Comparison of ENCODE assay signal across 16 cellular contexts in the genomic region with DNA sequence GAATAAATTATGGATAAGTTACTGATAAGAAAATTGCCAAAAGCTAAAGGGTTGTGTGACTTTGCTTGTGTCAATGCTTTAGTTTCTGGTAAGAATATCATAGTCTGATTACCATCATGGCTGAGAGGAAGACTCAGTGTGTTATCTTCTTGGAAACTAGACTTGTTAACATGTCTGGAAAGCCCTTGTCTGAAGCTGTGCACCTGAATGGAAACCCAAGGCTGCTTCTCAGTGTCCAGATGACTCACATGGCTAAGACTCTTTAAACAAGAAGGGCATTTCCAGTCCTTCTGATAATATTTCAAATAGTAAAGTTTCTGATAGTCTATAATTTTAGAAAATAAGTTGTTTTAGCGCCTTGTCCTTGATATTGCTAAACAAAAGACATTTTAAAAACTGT.
DNase-seq lines count a peak whose midpoint lies in the region; ATAC-seq, FAIRE-seq and TF ChIP-seq lines count a peak whose summit lies in the region.
"Had no signal": no experiment of that assay in that cellular context is flagged by ENCODE, and none has a peak within 500 bp of the region (broad histone marks: within the 10 kb centered on the region; RNA-seq: fewer than 3 reads in every experiment).

No MANE protein-coding gene starts in this region.

- TF ChIP-seq CTCF in GM12865 (IDR thresholded peaks at IDR 0.05; ENCODE audit: insufficient read depth, low read depth, low read length, missing control alignments) (no peak), bronchial epithelial cell (IDR thresholded peaks at IDR 0.05; ENCODE audit: insufficient read depth, low read length, severe bottlenecking) (no peak)

- H3K4me3 ChIP-seq in GM12865 (ENCODE audit: low read depth, low read length), result no peak overlapping the region
- no peak overlapping the region for H3K4me3 ChIP-seq in bronchial epithelial cell (ENCODE audit: low read depth, low read length)
- H3K4me3 ChIP-seq: BLaER1, GM23248 had no signal

- H3K36me3 ChIP-seq in bronchial epithelial cell (ENCODE audit: control insufficient read depth, insufficient read depth, low read length), result no peaks in the 10 kb centered on the region
- H3K36me3 ChIP-seq: BLaER1 had no signal

- ATAC-seq in GM18517 (IDR thresholded peaks at IDR 0.05; ENCODE audit: unreplicated experiment) (no peak), HG02759 (IDR thresholded peaks at IDR 0.05; ENCODE audit: unreplicated experiment) (no peak), GM19324 (IDR thresholded peaks at IDR 0.05; ENCODE audit: low FRiP score, unreplicated experiment) (no peak)

- no peak for FAIRE-seq in bronchial epithelial cell (lab: Jason Lieb, UNC)
- FAIRE-seq: GM12892 had no signal

- DNase-seq in GM12865 (ENCODE audit: low read depth) (peak; percentile 11), SK-N-DZ (ENCODE audit: low spot score) (peak; percentile 8), bronchial epithelial cell (ENCODE audit: low read depth) (peak; percentile 7), iris pigment epithelial cell (ENCODE audit: low read depth) (peak; percentile 28), SIG-M5 treated with dmso at 0.1 percent for 504 hours (lab: John Stamatoyannopoulos, UW; ENCODE audit: unreplicated experiment) (no peak)
- DNase-seq: 8988T; AML-193; CD8-positive, alpha-beta memory T cell; DMS 273 treated with DMSO at 0.1 percent for 48 hours; GM23248; H9 had no signal

- no peaks in the 10 kb centered on the region for H3K27me3 ChIP-seq in bronchial epithelial cell (ENCODE audit: control insufficient read depth, insufficient read depth, low read length)
- H3K27me3 ChIP-seq: BLaER1 had no signal
